In the genomic region with DNA sequence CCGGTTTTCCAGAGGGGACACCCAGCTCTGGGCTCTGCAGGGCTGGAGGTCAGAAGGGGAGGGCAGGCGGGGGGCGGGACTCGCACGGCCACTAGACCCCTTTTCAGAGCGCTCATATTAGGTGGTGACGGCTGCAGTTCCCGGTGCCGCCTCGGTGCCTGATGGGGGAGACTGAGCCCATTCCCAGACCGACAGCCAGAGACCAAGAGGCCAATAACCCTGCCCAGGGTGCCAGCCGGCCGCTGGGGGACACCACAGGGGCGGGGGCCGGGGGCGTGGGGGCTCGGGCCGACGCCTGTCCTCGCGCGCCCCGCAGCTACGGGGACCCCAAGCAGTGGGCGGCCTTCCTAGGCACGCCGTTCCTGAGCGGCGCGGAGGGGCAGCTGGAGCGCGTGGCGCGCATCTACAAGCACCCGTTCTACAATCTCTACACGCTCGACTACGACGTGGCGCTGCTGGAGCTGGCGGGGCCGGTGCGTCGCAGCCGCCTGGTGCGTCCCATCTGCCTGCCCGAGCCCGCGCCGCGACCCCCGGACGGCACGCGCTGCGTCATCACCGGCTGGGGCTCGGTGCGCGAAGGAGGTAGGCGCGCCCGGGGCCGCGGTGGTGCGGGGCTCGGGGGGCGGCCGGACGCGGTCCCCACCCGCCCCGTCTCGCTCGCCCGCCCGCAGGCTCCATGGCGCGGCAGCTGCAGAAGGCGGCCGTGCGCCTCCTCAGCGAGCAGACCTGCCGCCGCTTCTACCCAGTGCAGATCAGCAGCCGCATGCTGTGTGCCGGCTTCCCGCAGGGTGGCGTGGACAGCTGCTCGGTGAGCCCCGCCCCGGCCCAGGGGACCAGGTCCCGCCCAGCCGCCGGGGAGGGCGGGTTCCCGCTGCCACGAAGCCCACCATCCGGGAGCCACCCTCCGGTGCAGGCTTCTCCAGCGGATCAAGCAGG, we compare ENCODE assay signal across 13 cellular contexts. TPM values are rescaled to one million over a fixed set of nuclear protein-coding genes. Genes with fewer than 3 reads are reported as not detected.
DNase-seq lines count a peak whose midpoint lies in the region; ATAC-seq and TF ChIP-seq lines count a peak whose summit lies in the region.
"Had no signal": no experiment of that assay in that cellular context is flagged by ENCODE, and none has a peak within 500 bp of the region (broad histone marks: within the 10 kb centered on the region; RNA-seq: fewer than 3 reads in every experiment).

No MANE protein-coding gene starts in this region.

- ATAC-seq in activated naive CD8-positive, alpha-beta T cell treated with anti-CD3 and anti-CD28 coated beads, Interleukin-2, amount 50 U/mL, for 24 hours, result no peak
- ATAC-seq in psoas muscle, result peak; percentile 18 to 41 (median 28)
- ATAC-seq in GM18858 (IDR thresholded peaks at IDR 0.05; ENCODE audit: unreplicated experiment), result no peak
- ATAC-seq: GM12878 had no signal

- peak overlapping the region; percentile 96 for H3K27ac ChIP-seq in psoas muscle
- no peak overlapping the region for H3K27ac ChIP-seq in CD8-positive, alpha-beta memory T cell (ENCODE audit: low read depth, low read length)
- H3K27ac ChIP-seq: thyroid gland had no signal

- POLR2A ChIA-PET in CD8-positive, alpha-beta memory T cell (lab: Charles Lee), result interaction anchor here (0.6 kb wide), 1 partner anchor 937 kb away, joined by 3 read pairs; no protein-coding TSS in a partner anchor

- peaks cover 15% of the 10 kb centered on the region for H3K36me3 Mint-ChIP-seq in activated naive CD8-positive, alpha-beta T cell treated with anti-CD3 and anti-CD28 coated beads, Interleukin-2, amount 50 U/mL, for 24 hours (ENCODE audit: low read depth)
- no peaks in the 10 kb centered on the region for H3K36me3 Mint-ChIP-seq in glutamatergic neuron (ENCODE audit: unreplicated experiment)
- peaks cover 0 to 17% (median 2%) of the 10 kb centered on the region in 3 donors for H3K36me3 Mint-ChIP-seq in CD8-positive, alpha-beta memory T cell

- peaks cover 36% of the 10 kb centered on the region for H3K4me1 ChIP-seq in psoas muscle
- H3K4me1 ChIP-seq in CD8-positive, alpha-beta memory T cell (ENCODE audit: insufficient read depth, low read length), result peaks cover 19% of the 10 kb centered on the region

- peaks cover 0 to 16% of the 10 kb centered on the region in 2 donors for H3K36me3 ChIP-seq in psoas muscle (ENCODE audit: insufficient read depth in 1 of 2, low read depth in 1 of 2)
- H3K36me3 ChIP-seq in CD8-positive, alpha-beta memory T cell (ENCODE audit: insufficient read depth, low read length), result no peaks in the 10 kb centered on the region

- peaks cover 3% of the 10 kb centered on the region for H3K27me3 Mint-ChIP-seq in activated naive CD8-positive, alpha-beta T cell treated with anti-CD3 and anti-CD28 coated beads, Interleukin-2, amount 50 U/mL, for 24 hours
- H3K27me3 Mint-ChIP-seq in glutamatergic neuron (ENCODE audit: unreplicated experiment), result peaks cover 6% of the 10 kb centered on the region
- peaks cover 0 to 2% of the 10 kb centered on the region in 2 donors for H3K27me3 Mint-ChIP-seq in CD8-positive, alpha-beta memory T cell

- TF ChIP-seq CTCF in glutamatergic neuron (IDR thresholded peaks at IDR 0.05; ENCODE audit: partially characterized antibody, unreplicated experiment), result peak; percentile 63
- peak; percentile 41 for TF ChIP-seq CTCF in psoas muscle (IDR thresholded peaks at IDR 0.05)

- peaks cover 12% of the 10 kb centered on the region for H3K4me1 Mint-ChIP-seq in activated naive CD8-positive, alpha-beta T cell treated with anti-CD3 and anti-CD28 coated beads, Interleukin-2, amount 50 U/mL, for 24 hours
- peaks cover 12% of the 10 kb centered on the region for H3K4me1 Mint-ChIP-seq in glutamatergic neuron (ENCODE audit: low read depth, unreplicated experiment)
- peaks cover 10 to 19% (median 13%) of the 10 kb centered on the region in 3 donors for H3K4me1 Mint-ChIP-seq in CD8-positive, alpha-beta memory T cell

- no peak overlapping the region for H3K27ac Mint-ChIP-seq in activated naive CD8-positive, alpha-beta T cell treated with anti-CD3 and anti-CD28 coated beads, Interleukin-2, amount 50 U/mL, for 24 hours
- H3K27ac Mint-ChIP-seq in glutamatergic neuron (ENCODE audit: unreplicated experiment), result peak overlapping the region; percentile 59
- H3K27ac Mint-ChIP-seq in CD8-positive, alpha-beta memory T cell, result no peak overlapping the region

- CTCF ChIA-PET in CD8-positive, alpha-beta memory T cell (lab: Charles Lee), result no interaction called here

- H3K27me3 ChIP-seq in psoas muscle (ENCODE audit: insufficient read depth in 3 of 3, low read length in 2 of 3), result no peaks in the 10 kb centered on the region
- H3K27me3 ChIP-seq in CD8-positive, alpha-beta memory T cell (ENCODE audit: insufficient read depth, low read length, poor library complexity, severe bottlenecking), result no peaks in the 10 kb centered on the region
- H3K27me3 ChIP-seq: thyroid gland had no signal

- no peak overlapping the region for H3K4me3 Mint-ChIP-seq in activated naive CD8-positive, alpha-beta T cell treated with anti-CD3 and anti-CD28 coated beads, Interleukin-2, amount 50 U/mL, for 24 hours
- peak overlapping the region; percentile 71 for H3K4me3 Mint-ChIP-seq in glutamatergic neuron (ENCODE audit: unreplicated experiment)
- H3K4me3 Mint-ChIP-seq in CD8-positive, alpha-beta memory T cell, result no peak overlapping the region

- intact Hi-C loops in psoas muscle (cut with DNase I), result no loop called here

- no peaks in the 10 kb centered on the region for H3K9me3 Mint-ChIP-seq in activated naive CD8-positive, alpha-beta T cell treated with anti-CD3 and anti-CD28 coated beads, Interleukin-2, amount 50 U/mL, for 24 hours
- H3K9me3 Mint-ChIP-seq in glutamatergic neuron (ENCODE audit: unreplicated experiment), result peaks cover 6% of the 10 kb centered on the region
- peaks cover 0 to 2% (median 0%) of the 10 kb centered on the region in 5 donors for H3K9me3 Mint-ChIP-seq in CD8-positive, alpha-beta memory T cell

- 48 to 53% (median 48%) methylated on average over 46 to 101 of the region's 101 CpGs for WGBS in psoas muscle, 3 donors

- DNase-seq in EH (ENCODE audit: low read depth) (peak; percentile 78), glutamatergic neuron (peak; percentile 87), psoas muscle (peak; percentile 70 to 79), glomerular visceral epithelial cell (ENCODE audit: extremely low spot score) (no peak)
- peak; percentile 25 for DNase-seq in activated naive CD8-positive, alpha-beta T cell treated with anti-CD3 and anti-CD28 coated beads, Interleukin-2, amount 50 U/mL, for 24 hours
- no peak for DNase-seq in activated CD4-positive, alpha-beta T cell treated with anti-CD3 and anti-CD28 coated beads, Interleukin-2, amount 50 U/mL, for 1 hour
- DNase-seq in CD8-positive, alpha-beta memory T cell, result no peak
- DNase-seq: effector CD8-positive, alpha-beta T cell; NCI-H2107; small intestine; thyroid gland had no signal

- no peaks in the 10 kb centered on the region for H3K9me3 ChIP-seq in psoas muscle
- no peaks in the 10 kb centered on the region for H3K9me3 ChIP-seq in CD8-positive, alpha-beta memory T cell (ENCODE audit: low read length)
- H3K9me3 ChIP-seq: thyroid gland had no signal

- peak overlapping the region; percentile 98 for H3K4me3 ChIP-seq in psoas muscle
- no peak overlapping the region for H3K4me3 ChIP-seq in CD8-positive, alpha-beta memory T cell (ENCODE audit: low read length)
- H3K4me3 ChIP-seq: thyroid gland had no signal

RNA-seq across cellular contexts. Expression of a gene that starts 2.4 kb away (rescaled TPM):
- total RNA-seq in glutamatergic neuron (ENCODE audit: unreplicated experiment) (91.5 TPM), psoas muscle (100 to 1,000 TPM in 1 of 4 donors, 10 to 100 TPM in 3; 70.3 to 110 (median 92.2) TPM)
- polyA plus RNA-seq in psoas muscle, result 100 to 1,000 TPM in 2 of 3 donors, 10 to 100 TPM in 1; 83.6 to 254 (median 138) TPM
- total RNA-seq in CD8-positive, alpha-beta memory T cell, result 100 to 1,000 TPM; 154 to 169 TPM
- 71.0 TPM for polyA plus RNA-seq in CD8-positive, alpha-beta memory T cell

RNA-seq across cellular contexts. Expression of a gene that starts 31.8 kb away (rescaled TPM):
- total RNA-seq in glutamatergic neuron (ENCODE audit: unreplicated experiment) (45.8 TPM), psoas muscle (10 to 100 TPM; 11.4 to 28.6 (median 22.7) TPM)
- polyA plus RNA-seq in psoas muscle, result 10 to 100 TPM; 27.6 to 40.3 (median 38.1) TPM
- 100 to 1,000 TPM; 110 to 116 TPM for total RNA-seq in CD8-positive, alpha-beta memory T cell
- polyA plus RNA-seq in CD8-positive, alpha-beta memory T cell, result 13.1 TPM

RNA-seq across cellular contexts. Expression of a gene that starts 51.0 kb away (rescaled TPM):
- 3.8 TPM for total RNA-seq in glutamatergic neuron (ENCODE audit: unreplicated experiment)
- 10 to 100 TPM; 10.9 to 63.1 (median 25.6) TPM for total RNA-seq in psoas muscle
- polyA plus RNA-seq in psoas muscle, result 10 to 100 TPM; 14.1 to 94.1 (median 19.3) TPM
- 10 to 100 TPM; 51.1 to 53.7 TPM for total RNA-seq in CD8-positive, alpha-beta memory T cell
- 90.7 TPM for polyA plus RNA-seq in CD8-positive, alpha-beta memory T cell

Comparison
In these comparisons a context has a peak if more than half of its experiments do, and no peak if none do; other contexts are left out.
1. DNase-seq: peak in EH (single experiment), activated naive CD8-positive, alpha-beta T cell treated with anti-CD3 and anti-CD28 coated beads, Interleukin-2, amount 50 U/mL, for 24 hours (single experiment), glutamatergic neuron (single experiment) and psoas muscle (2 of 2); none in activated CD4-positive, alpha-beta T cell treated with anti-CD3 and anti-CD28 coated beads, Interleukin-2, amount 50 U/mL, for 1 hour (single experiment), CD8-positive, alpha-beta memory T cell (0 of 5) and glomerular visceral epithelial cell (single experiment).
2. ATAC-seq: peak in psoas muscle (4 of 4); none in activated naive CD8-positive, alpha-beta T cell treated with anti-CD3 and anti-CD28 coated beads, Interleukin-2, amount 50 U/mL, for 24 hours (single experiment) and GM18858 (single experiment).